In the genomic region with DNA sequence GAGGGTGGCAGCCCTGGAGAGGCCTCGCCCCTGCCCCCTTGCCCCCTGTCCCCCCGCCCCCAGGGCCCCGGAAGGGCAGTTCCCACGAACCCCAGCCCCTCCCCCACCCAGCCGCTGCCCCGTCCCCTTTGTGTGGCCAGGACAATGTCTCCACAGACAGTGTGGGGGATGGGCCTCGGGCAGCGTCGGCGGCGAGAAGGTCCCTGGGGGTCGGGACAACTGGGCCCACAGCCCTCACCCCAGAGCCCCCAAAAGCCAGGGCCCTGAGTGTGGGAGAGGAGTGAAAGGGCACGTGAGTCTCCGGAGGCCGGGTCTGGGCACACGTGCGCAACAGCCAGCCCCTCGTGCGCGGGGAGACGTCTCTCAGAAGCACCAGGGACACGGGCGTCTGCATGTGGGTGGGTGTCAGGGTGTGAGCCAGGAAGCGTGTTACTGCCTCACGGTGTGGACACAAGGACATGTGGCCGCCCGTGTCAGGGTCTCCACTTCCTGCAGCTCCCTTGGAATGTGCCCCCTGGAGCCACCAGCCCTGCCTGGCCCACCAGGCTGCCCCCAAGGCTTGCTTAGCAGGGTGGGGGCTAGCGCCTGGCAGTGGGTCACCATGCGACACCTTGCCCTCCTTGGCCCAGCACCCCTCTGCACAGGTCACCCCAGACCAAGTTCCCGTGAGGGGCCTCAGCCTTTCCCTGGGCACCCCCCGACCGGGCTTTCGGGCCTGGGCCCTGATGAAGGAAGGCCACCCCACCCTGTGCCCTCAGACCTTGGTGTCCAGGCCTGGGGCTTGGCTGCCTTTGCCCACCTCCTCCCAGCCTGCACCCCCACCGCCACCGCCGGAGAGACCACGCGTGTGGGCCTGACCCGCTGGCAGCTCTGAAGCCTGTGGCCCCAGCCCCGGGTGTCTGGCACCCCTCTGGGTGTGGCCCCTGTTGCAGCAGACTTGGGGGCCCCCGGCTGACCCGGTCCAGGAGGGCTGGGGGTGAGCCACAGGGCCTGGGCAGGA, we compare ENCODE assay signal across 2 cellular contexts.
TF ChIP-seq lines count a peak whose summit lies in the region.

No MANE protein-coding gene starts in this region.

TF ChIP-seq in SK-N-SH, 30 proteins besides CTCF, POLR2A, EP300 and RAD21 (continued from another document):
- TF ChIP-seq FOSL2 (IDR thresholded peaks at IDR 0.05; ENCODE audit: borderline replicate concordance, low read depth) (no peak), EZH2phosphoT487 (IDR thresholded peaks at IDR 0.05; ENCODE audit: borderline replicate concordance, low read depth) (no peak), RCOR1 (IDR thresholded peaks at IDR 0.05; ENCODE audit: low read length) (no peak), RXRA (IDR thresholded peaks at IDR 0.05; ENCODE audit: borderline replicate concordance, low read depth) (no peak), POLR2AphosphoS5 (IDR thresholded peaks at IDR 0.05; ENCODE audit: low read depth, low read length) (no peak), SIN3A (IDR thresholded peaks at IDR 0.05; ENCODE audit: borderline replicate concordance, low read depth, low read length) (no peak), CHD2 (IDR thresholded peaks at IDR 0.05; ENCODE audit: low read length, partially characterized antibody) (no peak), RFX5 (IDR thresholded peaks at IDR 0.05; ENCODE audit: low read length) (no peak), NRF1 (IDR thresholded peaks at IDR 0.05; ENCODE audit: low read depth, low read length) (no peak), ELF1 (IDR thresholded peaks at IDR 0.05) (no peak), GATA2 (CRISPR knock-in tag; IDR thresholded peaks at IDR 0.05) (no peak), FOXJ3 (CRISPR knock-in tag; IDR thresholded peaks at IDR 0.05) (no peak)
- TF ChIP-seq, protein P1, sequence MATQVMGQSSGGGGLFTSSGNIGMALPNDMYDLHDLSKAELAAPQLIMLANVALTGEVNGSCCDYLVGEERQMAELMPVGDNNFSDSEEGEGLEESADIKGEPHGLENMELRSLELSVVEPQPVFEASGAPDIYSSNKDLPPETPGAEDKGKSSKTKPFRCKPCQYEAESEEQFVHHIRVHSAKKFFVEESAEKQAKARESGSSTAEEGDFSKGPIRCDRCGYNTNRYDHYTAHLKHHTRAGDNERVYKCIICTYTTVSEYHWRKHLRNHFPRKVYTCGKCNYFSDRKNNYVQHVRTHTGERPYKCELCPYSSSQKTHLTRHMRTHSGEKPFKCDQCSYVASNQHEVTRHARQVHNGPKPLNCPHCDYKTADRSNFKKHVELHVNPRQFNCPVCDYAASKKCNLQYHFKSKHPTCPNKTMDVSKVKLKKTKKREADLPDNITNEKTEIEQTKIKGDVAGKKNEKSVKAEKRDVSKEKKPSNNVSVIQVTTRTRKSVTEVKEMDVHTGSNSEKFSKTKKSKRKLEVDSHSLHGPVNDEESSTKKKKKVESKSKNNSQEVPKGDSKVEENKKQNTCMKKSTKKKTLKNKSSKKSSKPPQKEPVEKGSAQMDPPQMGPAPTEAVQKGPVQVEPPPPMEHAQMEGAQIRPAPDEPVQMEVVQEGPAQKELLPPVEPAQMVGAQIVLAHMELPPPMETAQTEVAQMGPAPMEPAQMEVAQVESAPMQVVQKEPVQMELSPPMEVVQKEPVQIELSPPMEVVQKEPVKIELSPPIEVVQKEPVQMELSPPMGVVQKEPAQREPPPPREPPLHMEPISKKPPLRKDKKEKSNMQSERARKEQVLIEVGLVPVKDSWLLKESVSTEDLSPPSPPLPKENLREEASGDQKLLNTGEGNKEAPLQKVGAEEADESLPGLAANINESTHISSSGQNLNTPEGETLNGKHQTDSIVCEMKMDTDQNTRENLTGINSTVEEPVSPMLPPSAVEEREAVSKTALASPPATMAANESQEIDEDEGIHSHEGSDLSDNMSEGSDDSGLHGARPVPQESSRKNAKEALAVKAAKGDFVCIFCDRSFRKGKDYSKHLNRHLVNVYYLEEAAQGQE (IDR thresholded peaks at IDR 0.05; ENCODE audit: low read depth, low read length), result no peak
- TF ChIP-seq, protein P2, sequence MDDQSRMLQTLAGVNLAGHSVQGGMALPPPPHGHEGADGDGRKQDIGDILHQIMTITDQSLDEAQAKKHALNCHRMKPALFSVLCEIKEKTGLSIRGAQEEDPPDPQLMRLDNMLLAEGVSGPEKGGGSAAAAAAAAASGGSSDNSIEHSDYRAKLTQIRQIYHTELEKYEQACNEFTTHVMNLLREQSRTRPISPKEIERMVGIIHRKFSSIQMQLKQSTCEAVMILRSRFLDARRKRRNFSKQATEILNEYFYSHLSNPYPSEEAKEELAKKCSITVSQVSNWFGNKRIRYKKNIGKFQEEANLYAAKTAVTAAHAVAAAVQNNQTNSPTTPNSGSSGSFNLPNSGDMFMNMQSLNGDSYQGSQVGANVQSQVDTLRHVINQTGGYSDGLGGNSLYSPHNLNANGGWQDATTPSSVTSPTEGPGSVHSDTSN (IDR thresholded peaks at IDR 0.05), result no peak
- TF ChIP-seq, protein P3, sequence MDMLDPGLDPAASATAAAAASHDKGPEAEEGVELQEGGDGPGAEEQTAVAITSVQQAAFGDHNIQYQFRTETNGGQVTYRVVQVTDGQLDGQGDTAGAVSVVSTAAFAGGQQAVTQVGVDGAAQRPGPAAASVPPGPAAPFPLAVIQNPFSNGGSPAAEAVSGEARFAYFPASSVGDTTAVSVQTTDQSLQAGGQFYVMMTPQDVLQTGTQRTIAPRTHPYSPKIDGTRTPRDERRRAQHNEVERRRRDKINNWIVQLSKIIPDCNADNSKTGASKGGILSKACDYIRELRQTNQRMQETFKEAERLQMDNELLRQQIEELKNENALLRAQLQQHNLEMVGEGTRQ (IDR thresholded peaks at IDR 0.05; ENCODE audit: borderline replicate concordance, low read depth, low read length), result no peak

TF ChIP-seq in SK-N-SH treated with all-trans-retinoic acid at 6 μM for 48 hours, 23 proteins besides CTCF, POLR2A, EP300 and RAD21 (continued from another document):
- TF ChIP-seq, protein P4, sequence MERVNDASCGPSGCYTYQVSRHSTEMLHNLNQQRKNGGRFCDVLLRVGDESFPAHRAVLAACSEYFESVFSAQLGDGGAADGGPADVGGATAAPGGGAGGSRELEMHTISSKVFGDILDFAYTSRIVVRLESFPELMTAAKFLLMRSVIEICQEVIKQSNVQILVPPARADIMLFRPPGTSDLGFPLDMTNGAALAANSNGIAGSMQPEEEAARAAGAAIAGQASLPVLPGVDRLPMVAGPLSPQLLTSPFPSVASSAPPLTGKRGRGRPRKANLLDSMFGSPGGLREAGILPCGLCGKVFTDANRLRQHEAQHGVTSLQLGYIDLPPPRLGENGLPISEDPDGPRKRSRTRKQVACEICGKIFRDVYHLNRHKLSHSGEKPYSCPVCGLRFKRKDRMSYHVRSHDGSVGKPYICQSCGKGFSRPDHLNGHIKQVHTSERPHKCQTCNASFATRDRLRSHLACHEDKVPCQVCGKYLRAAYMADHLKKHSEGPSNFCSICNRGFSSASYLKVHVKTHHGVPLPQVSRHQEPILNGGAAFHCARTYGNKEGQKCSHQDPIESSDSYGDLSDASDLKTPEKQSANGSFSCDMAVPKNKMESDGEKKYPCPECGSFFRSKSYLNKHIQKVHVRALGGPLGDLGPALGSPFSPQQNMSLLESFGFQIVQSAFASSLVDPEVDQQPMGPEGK (CRISPR knock-in tag; IDR thresholded peaks at IDR 0.05; ENCODE audit: borderline replicate concordance), result no peak
- no peak for TF ChIP-seq GLIS3 (CRISPR knock-in tag; IDR thresholded peaks at IDR 0.05)
- no peak for TF ChIP-seq RARB (CRISPR knock-in tag; IDR thresholded peaks at IDR 0.05)
- TF ChIP-seq ZNF8 (CRISPR knock-in tag; IDR thresholded peaks at IDR 0.05), result no peak
- TF ChIP-seq TCF4 (CRISPR knock-in tag; IDR thresholded peaks at IDR 0.05; ENCODE audit: borderline replicate concordance), result no peak
- no peak for TF ChIP-seq SNAI2 (CRISPR knock-in tag; IDR thresholded peaks at IDR 0.05)
